Comparison of ENCODE assay signal across 19 cellular contexts in genomic region chr3:173663664-173664063, GRCh38.
"Had no signal": no experiment of that assay in that cellular context is flagged by ENCODE, and none has a peak within 500 bp of the region (broad histone marks: within the 10 kb centered on the region; RNA-seq: fewer than 3 reads in every experiment).

No MANE protein-coding gene starts in this region.

- H3K4me3 ChIP-seq: ovary, right lobe of liver had no signal

- H3K9me3 ChIP-seq: ovary, right lobe of liver had no signal

- FAIRE-seq: colon, small intestine had no signal

- H3K27ac ChIP-seq: epithelial cell of prostate, ovary, right lobe of liver had no signal

- DNase-seq: activated CD4-positive, alpha-beta T cell treated with anti-CD3 and anti-CD28 coated beads, Interleukin-2, amount 50 U/mL, for 48 hours; activated gamma-delta T cell treated with Interleukin-2 at 50 U/mL for 16 hours; amniotic stem cell; endodermal cell; left cardiac atrium; mesendoderm; naive thymus-derived CD4-positive, alpha-beta T cell; ovary; right lobe of liver; small intestine; stimulated activated CD4-positive, alpha-beta T cell treated with anti-CD3 and anti-CD28 coated beads, Interleukin-15, amount 100 ng/mL, for 24 hours; stimulated activated CD4-positive, alpha-beta T cell treated with anti-CD3 and anti-CD28 coated beads, Interleukin-2, amount 100 ng/mL, for 48 hours had no signal

- H3K36me3 Mint-ChIP-seq: activated naive CD4-positive, alpha-beta T cell treated with anti-CD3 and anti-CD28 coated beads, Interleukin-2, amount 50 U/mL, for 72 hours; brain; naive thymus-derived CD4-positive, alpha-beta T cell; type B pancreatic cell had no signal

- H3K4me1 ChIP-seq: right lobe of liver had no signal

- H3K4me1 Mint-ChIP-seq: naive thymus-derived CD4-positive, alpha-beta T cell had no signal

- H3K9me3 Mint-ChIP-seq: activated T-helper 1 cell treated with anti-CD3 and anti-CD28 coated beads, Interleukin-12 subunit alpha, Interleukin-12 subunit beta, Interleukin-2, Interleukin-4 antibody, amounts not matched to agents 30 ng/mL and 10 ng/mL and 1 ng/mL, durations not matched to agents 14 hours and 24 hours and 36 hours; endodermal cell; stimulated activated naive CD8-positive, alpha-beta T cell treated with anti-CD3 and anti-CD28 coated beads, Interleukin-15, Interleukin-2, amounts not matched to agents 100 ng/mL and 50 ng/mL, for 24 hours; type B pancreatic cell had no signal

- H3K27ac Mint-ChIP-seq: activated naive CD4-positive, alpha-beta T cell treated with anti-CD3 and anti-CD28 coated beads, Interleukin-2, amount 50 U/mL, for 72 hours; activated T-helper 1 cell treated with anti-CD3 and anti-CD28 coated beads, Interleukin-12 subunit alpha, Interleukin-12 subunit beta, Interleukin-2, Interleukin-4 antibody, amounts not matched to agents 30 ng/mL and 10 ng/mL and 1 ng/mL, durations not matched to agents 14 hours and 24 hours and 36 hours; endodermal cell; naive thymus-derived CD4-positive, alpha-beta T cell; stimulated activated naive CD8-positive, alpha-beta T cell treated with anti-CD3 and anti-CD28 coated beads, Interleukin-15, Interleukin-2, amounts not matched to agents 100 ng/mL and 50 ng/mL, for 24 hours; type B pancreatic cell had no signal

- H3K36me3 ChIP-seq: ovary, right lobe of liver had no signal

- H3K27me3 ChIP-seq: ovary, right lobe of liver had no signal

- H3K4me3 Mint-ChIP-seq: activated T-helper 1 cell treated with anti-CD3 and anti-CD28 coated beads, Interleukin-12 subunit alpha, Interleukin-12 subunit beta, Interleukin-2, Interleukin-4 antibody, amounts not matched to agents 30 ng/mL and 10 ng/mL and 1 ng/mL, durations not matched to agents 14 hours and 24 hours and 36 hours; brain; endodermal cell; naive thymus-derived CD4-positive, alpha-beta T cell; stimulated activated naive CD8-positive, alpha-beta T cell treated with anti-CD3 and anti-CD28 coated beads, Interleukin-15, Interleukin-2, amounts not matched to agents 100 ng/mL and 50 ng/mL, for 24 hours; type B pancreatic cell had no signal

- H3K27me3 Mint-ChIP-seq: brain; naive thymus-derived CD4-positive, alpha-beta T cell; stimulated activated naive CD8-positive, alpha-beta T cell treated with anti-CD3 and anti-CD28 coated beads, Interleukin-15, Interleukin-2, amounts not matched to agents 100 ng/mL and 50 ng/mL, for 24 hours had no signal
